33 cellular contexts compared by ENCODE assay signal in genomic region chr22:29434288-29434687, GRCh38. TPM values are rescaled to one million over a fixed set of nuclear protein-coding genes. Genes with fewer than 3 reads are reported as not detected.
"Had no signal": no experiment of that assay in that cellular context is flagged by ENCODE, and none has a peak within 500 bp of the region (broad histone marks: within the 10 kb centered on the region; RNA-seq: fewer than 3 reads in every experiment).

No MANE protein-coding gene starts in this region.

- H3K9me3 ChIP-seq: colonic mucosa, gastrocnemius medialis, mucosa of descending colon, prostate gland, right atrium auricular region, sigmoid colon, stomach, thyroid gland had no signal

- H3K79me2 ChIP-seq: parathyroid adenoma had no signal

- H3K4me1 ChIP-seq: colonic mucosa, gastrocnemius medialis, parathyroid adenoma, prostate gland, right atrium auricular region, sigmoid colon, stomach, thyroid gland had no signal

- FAIRE-seq: keratinocyte had no signal

- H3K36me3 Mint-ChIP-seq: memory B cell; mesothelial cell of epicardium; naive B cell; natural killer cell treated with Interleukin-12 subunit alpha and Interleukin-12 subunit beta and Interleukin-15 and Interleukin-18, amount 100 ng/mL, for 72 hours; neural progenitor cell; stimulated activated effector memory CD8-positive, alpha-beta T cell treated with anti-CD3 and anti-CD28 coated beads, Interleukin-12 subunit alpha, Interleukin-12 subunit beta, amount 100 ng/mL, for 72 hours; type B pancreatic cell had no signal

- H3K4me3 ChIP-seq: colonic mucosa, gastrocnemius medialis, lung, mucosa of descending colon, neural progenitor cell, prostate gland, right atrium auricular region, sigmoid colon, stomach, thyroid gland had no signal

- H3K36me3 ChIP-seq: colonic mucosa, gastrocnemius medialis, neural progenitor cell, prostate gland, right atrium auricular region, sigmoid colon, stomach, thyroid gland had no signal

- H2AFZ ChIP-seq: neural progenitor cell, parathyroid adenoma had no signal

- DNase-seq: colonic mucosa; effector CD8-positive, alpha-beta T cell; endodermal cell; foreskin fibroblast; gastrocnemius medialis; mucosa of descending colon; naive B cell; sigmoid colon; stimulated activated CD4-positive, alpha-beta T cell treated with anti-CD3 and anti-CD28 coated beads, Interleukin-2, amount 100 ng/mL, for 24 hours; stimulated activated CD4-positive, alpha-beta T cell treated with anti-CD3 and anti-CD28 coated beads, Interleukin-4, amount 100 ng/mL, for 24 hours; stimulated activated naive CD4-positive, alpha-beta T cell treated with Interleukin-2 at 50 U/mL for 16 hours; stomach; thyroid gland had no signal

- H3K27me3 ChIP-seq: colonic mucosa, neural progenitor cell, right atrium auricular region, thyroid gland had no signal

- H3K4me3 Mint-ChIP-seq: dendritic cell treated with granulocyte-macrophage colony-stimulating factor and Interleukin-4, amounts not matched to agents 40 ng/mL and 50 ng/mL, for 4 days; endodermal cell; memory B cell; mesothelial cell of epicardium; naive B cell; natural killer cell treated with Interleukin-12 subunit alpha and Interleukin-12 subunit beta and Interleukin-15 and Interleukin-18, amount 100 ng/mL, for 72 hours; neural progenitor cell; stimulated activated effector memory CD8-positive, alpha-beta T cell treated with anti-CD3 and anti-CD28 coated beads, Interleukin-12 subunit alpha, Interleukin-12 subunit beta, amount 100 ng/mL, for 72 hours; type B pancreatic cell had no signal

- H3K9ac ChIP-seq: neural progenitor cell, parathyroid adenoma had no signal

- H3K9me3 Mint-ChIP-seq: dendritic cell treated with granulocyte-macrophage colony-stimulating factor and Interleukin-4, amounts not matched to agents 40 ng/mL and 50 ng/mL, for 4 days; endodermal cell; memory B cell; mesothelial cell of epicardium; naive B cell; natural killer cell treated with Interleukin-12 subunit alpha and Interleukin-12 subunit beta and Interleukin-15 and Interleukin-18, amount 100 ng/mL, for 72 hours; neural progenitor cell; stimulated activated effector memory CD8-positive, alpha-beta T cell treated with anti-CD3 and anti-CD28 coated beads, Interleukin-12 subunit alpha, Interleukin-12 subunit beta, amount 100 ng/mL, for 72 hours; type B pancreatic cell had no signal

- H3K4me1 Mint-ChIP-seq: memory B cell; naive B cell; neural progenitor cell; stimulated activated effector memory CD8-positive, alpha-beta T cell treated with anti-CD3 and anti-CD28 coated beads, Interleukin-12 subunit alpha, Interleukin-12 subunit beta, amount 100 ng/mL, for 72 hours had no signal

- H3K4me2 ChIP-seq: neural progenitor cell had no signal

- H3K27ac ChIP-seq: colonic mucosa, epithelial cell of prostate, gastrocnemius medialis, neural progenitor cell, parathyroid adenoma, prostate gland, right atrium auricular region, sigmoid colon, stomach, thyroid gland had no signal

- H3K27ac Mint-ChIP-seq: dendritic cell treated with granulocyte-macrophage colony-stimulating factor and Interleukin-4, amounts not matched to agents 40 ng/mL and 50 ng/mL, for 4 days; endodermal cell; memory B cell; mesothelial cell of epicardium; naive B cell; natural killer cell treated with Interleukin-12 subunit alpha and Interleukin-12 subunit beta and Interleukin-15 and Interleukin-18, amount 100 ng/mL, for 72 hours; neural progenitor cell; stimulated activated effector memory CD8-positive, alpha-beta T cell treated with anti-CD3 and anti-CD28 coated beads, Interleukin-12 subunit alpha, Interleukin-12 subunit beta, amount 100 ng/mL, for 72 hours; type B pancreatic cell had no signal

RNA-seq across cellular contexts. Expression of gene RFPL1, which starts 4.1 kb away (rescaled TPM):
- total RNA-seq: colonic mucosa; endodermal cell; esophagus mucosa; gastrocnemius medialis; glomerular endothelial cell; lung; mucosa of descending colon; natural killer cell treated with Interleukin-12 subunit alpha and Interleukin-12 subunit beta and Interleukin-15 and Interleukin-18, amount 100 ng/mL, for 72 hours; osteoblast; right atrium auricular region; sigmoid colon; skeletal muscle tissue; stomach; subcutaneous adipose tissue; temporal lobe; thyroid gland; urinary bladder had no signal
- polyA plus RNA-seq: keratinocyte, lung, sigmoid colon, stomach, urinary bladder had no signal

RNA-seq across cellular contexts. Expression of gene NEFH, which starts 45.7 kb away (rescaled TPM):
- total RNA-seq: esophagus mucosa had no signal
